ENCODE assay signal across 18 cellular contexts in genomic region chr5:150556106-150556505, GRCh38. TPM values are rescaled to one million over a fixed set of nuclear protein-coding genes. Genes with fewer than 3 reads are reported as not detected.
DNase-seq lines count a peak whose midpoint lies in the region; ATAC-seq, FAIRE-seq and TF ChIP-seq lines count a peak whose summit lies in the region.
"Had no signal": no experiment of that assay in that cellular context is flagged by ENCODE, and none has a peak within 500 bp of the region (broad histone marks: within the 10 kb centered on the region; RNA-seq: fewer than 3 reads in every experiment).

No MANE protein-coding gene starts in this region.

- CTCF ChIA-PET in OCI-LY7 (lab: Charles Lee; ENCODE audit: unreplicated experiment), result no interaction called here

- H3K4me1 ChIP-seq in left ventricle myocardium inferior (peaks cover 21% of the 10 kb centered on the region), OCI-LY7 (ENCODE audit: insufficient read depth, low read length, poor library complexity, severe bottlenecking) (peaks cover 27% of the 10 kb centered on the region), pancreas (no peaks in the 10 kb centered on the region)

- no peak overlapping the region for H3K4me3 Mint-ChIP-seq in chondrocyte (ENCODE audit: unreplicated experiment)
- H3K4me3 Mint-ChIP-seq: B cell; CD4-positive, alpha-beta T cell; HFFc6 had no signal

- H3K4me2 ChIP-seq in OCI-LY7 (ENCODE audit: low read length), result peak overlapping the region; percentile 70

- DNase-seq in Right ventricle myocardium inferior (ENCODE audit: missing footprints) (peak; percentile 42), left ventricle myocardium inferior (no peak), OCI-LY7 (ENCODE audit: low spot score) (no peak), chondrocyte (ENCODE audit: low spot score) (peak; percentile 19), pancreas (no peak), NCI-H510A (lab: John Stamatoyannopoulos, UW) (no peak)
- DNase-seq in NK-92 treated with Interleukin-12 subunit alpha and Interleukin-12 subunit beta, amount 100 ng/mL, for 24 hours (lab: John Stamatoyannopoulos, UW), result no peak
- DNase-seq: Caco-2; CD4-positive, alpha-beta T cell; DMS79 treated with DMSO at 0.1 percent for 48 hours; GF-D8; GOT3; H7; HFFc6 had no signal

- FAIRE-seq in pancreas (lab: Jason Lieb, UNC), result no peak
- FAIRE-seq: D721Med had no signal

- BruUV-seq in OCI-LY7 (replicated peaks; lab: Mats Ljungman, UMichigan), result no TSS peak

- no peaks in the 10 kb centered on the region for H3K9me3 Mint-ChIP-seq in chondrocyte (ENCODE audit: low read depth)
- H3K9me3 Mint-ChIP-seq: CD4-positive, alpha-beta T cell; HFFc6 had no signal

- H3K27me3 ChIP-seq in left ventricle myocardium inferior (ENCODE audit: low read depth), result no peaks in the 10 kb centered on the region
- no peaks in the 10 kb centered on the region for H3K27me3 ChIP-seq in pancreas

- no peaks in the 10 kb centered on the region for H3K27me3 Mint-ChIP-seq in chondrocyte (ENCODE audit: low read depth)
- H3K27me3 Mint-ChIP-seq: B cell; CD4-positive, alpha-beta T cell had no signal

- H3K27ac Mint-ChIP-seq in chondrocyte (ENCODE audit: unreplicated experiment), result peak overlapping the region; percentile 25
- H3K27ac Mint-ChIP-seq: B cell; CD4-positive, alpha-beta T cell had no signal

- no peak for ATAC-seq in Right ventricle myocardium inferior
- no peak for ATAC-seq in pancreas
- ATAC-seq: HCT116 had no signal

- no peaks in the 10 kb centered on the region for H3K79me2 ChIP-seq in OCI-LY7 (ENCODE audit: insufficient read depth, low read depth, low read length)

- H2AFZ ChIP-seq in OCI-LY7 (ENCODE audit: low read length), result no peak overlapping the region

- no peaks in the 10 kb centered on the region for H3K9me3 ChIP-seq in left ventricle myocardium inferior (replicated peaks)
- no peaks in the 10 kb centered on the region for H3K9me3 ChIP-seq in OCI-LY7 (ENCODE audit: low read length)
- H3K9me3 ChIP-seq in pancreas, result no peaks in the 10 kb centered on the region
- H3K9me3 ChIP-seq: Caco-2 had no signal

- H3K36me3 Mint-ChIP-seq in chondrocyte (ENCODE audit: low read depth), result peaks cover 20% of the 10 kb centered on the region

- H4K20me1 ChIP-seq in OCI-LY7 (ENCODE audit: insufficient read depth, low read length), result no peaks in the 10 kb centered on the region

- H3K9me2 ChIP-seq in OCI-LY7 (ENCODE audit: insufficient read depth, low read length), result no peaks in the 10 kb centered on the region

- intact Hi-C loops in Right ventricle myocardium inferior (cut with DNase I) (no loop called here), left ventricle myocardium inferior (cut with micrococcal nuclease) (no loop called here), OCI-LY7 (cut with micrococcal nuclease; ENCODE audit: unreplicated experiment) (loop anchor here (10.0 kb wide), 1 partner anchor 1721 kb away; no protein-coding TSS in a partner anchor), pancreas (cut with DNase I) (no loop called here)

- no peak overlapping the region for H3K27ac ChIP-seq in left ventricle myocardium inferior (replicated peaks)
- H3K27ac ChIP-seq in OCI-LY7 (ENCODE audit: low read depth, low read length, poor library complexity, severe bottlenecking), result peak overlapping the region; percentile 42
- no peak overlapping the region for H3K27ac ChIP-seq in pancreas
- H3K27ac ChIP-seq: C4-2B had no signal

- H3K4me3 ChIP-seq in left ventricle myocardium inferior (no peak overlapping the region), OCI-LY7 (ENCODE audit: low read depth, low read length, poor library complexity, severe bottlenecking) (no peak overlapping the region), pancreas (no peak overlapping the region)

- 72 to 92% methylated on average over 3 of the region's 3 CpGs for WGBS in pancreas, 2 donors

- TF ChIP-seq CTCF in left ventricle myocardium inferior (IDR thresholded peaks at IDR 0.05; ENCODE audit: borderline replicate concordance) (no peak), OCI-LY7 (conservative IDR thresholded peaks at IDR 0.05; ENCODE audit: low read length) (no peak), chondrocyte (IDR thresholded peaks at IDR 0.05) (no peak), pancreas (IDR thresholded peaks at IDR 0.05) (no peak)

- POLR2A ChIA-PET in OCI-LY7 (lab: Charles Lee), result interaction anchor here (1.1 to 1.8 kb wide), 2 partner anchors 17 to 95 kb away, joined by 4 read pairs; no protein-coding TSS in a partner anchor

- H3K4me1 Mint-ChIP-seq in chondrocyte (ENCODE audit: low read depth), result peaks cover 46% of the 10 kb centered on the region

- H3K36me3 ChIP-seq in left ventricle myocardium inferior (peaks cover 58% of the 10 kb centered on the region), OCI-LY7 (ENCODE audit: insufficient read depth, low read length) (no peaks in the 10 kb centered on the region), pancreas (peaks cover 0 to 41% (median 30%) of the 10 kb centered on the region in 3 donors)

RNA-seq across cellular contexts. Expression of gene NDST1, which starts 48.2 kb away (rescaled TPM):
- 60.4 TPM for total RNA-seq in Right ventricle myocardium inferior
- total RNA-seq in left ventricle myocardium inferior, result 58.9 TPM
- 8.8 and 9.5 TPM in 2 replicates for total RNA-seq in OCI-LY7 (2014; rRNA removed; shearing (Covaris generic))
- total RNA-seq in OCI-LY7 (2022), result 26.6 and 28.4 TPM in 2 replicates
- 223 to 229 TPM (median 228 TPM) in 3 replicates for total RNA-seq in chondrocyte
- 10 to 100 TPM; 35.5 to 57.2 (median 41.0) TPM for total RNA-seq in pancreas
- 10 to 100 TPM in 1 of 2 donors, 1 to 10 TPM in 1; 9.9 to 20.2 TPM for polyA plus RNA-seq in pancreas

Comparison
In these comparisons a context has a peak if more than half of its experiments do, and no peak if none do; other contexts are left out.
1. DNase-seq: peak in Right ventricle myocardium inferior (single experiment) and chondrocyte (single experiment); none in left ventricle myocardium inferior (single experiment), OCI-LY7 (single experiment), NK-92 treated with Interleukin-12 subunit alpha and Interleukin-12 subunit beta, amount 100 ng/mL, for 24 hours (single experiment), pancreas (0 of 6) and NCI-H510A (single experiment).